ENCODE assay signal across 11 cellular contexts in the genomic region with DNA sequence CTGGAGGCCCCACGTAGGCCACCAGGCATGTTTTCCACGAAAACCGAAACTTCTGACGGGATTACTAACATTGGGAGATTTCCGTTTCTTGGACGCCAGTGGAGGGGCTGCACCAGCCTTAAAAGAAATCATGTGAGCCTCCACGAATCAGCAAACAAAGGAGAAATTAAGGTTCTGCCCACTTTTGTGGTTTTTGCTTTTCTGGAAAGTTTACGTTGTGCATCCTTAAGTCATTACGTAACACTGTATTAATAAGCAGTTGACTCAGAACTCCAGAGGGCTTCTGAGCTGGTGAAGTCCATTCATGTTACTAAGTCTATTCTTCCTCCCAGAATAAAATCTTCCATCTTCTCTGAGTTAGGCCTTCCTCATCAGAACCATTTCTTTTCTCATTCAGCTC.
A peak's percentile ranks its signal among the peaks of the same experiment; 100 is the strongest.
DNase-seq lines count a peak whose midpoint lies in the region; ATAC-seq lines count a peak whose summit lies in the region.
"Had no signal": no experiment of that assay in that cellular context is flagged by ENCODE, and none has a peak within 500 bp of the region (broad histone marks: within the 10 kb centered on the region; RNA-seq: fewer than 3 reads in every experiment).

No MANE protein-coding gene starts in this region.

- intact Hi-C loops in sciatic nerve (cut with DNase I), result no loop called here

- ATAC-seq in sciatic nerve, result no peak
- no peak for ATAC-seq in HG02973 (IDR thresholded peaks at IDR 0.05; ENCODE audit: unreplicated experiment)
- ATAC-seq: body of pancreas had no signal

- H3K27ac ChIP-seq in caudate nucleus (ENCODE audit: low read depth, low read length), result no peak overlapping the region
- H3K27ac ChIP-seq: body of pancreas had no signal

- DNase-seq in H4 (ENCODE audit: low spot score) (peak; percentile 98), RPMI7951 (ENCODE audit: low read depth) (peak; percentile 94), fibroblast of peridontal ligament (ENCODE audit: extremely low read depth) (peak; percentile 99), smooth muscle cell of the brain vasculature (ENCODE audit: low read depth, low spot score) (peak; percentile 72), sciatic nerve (ENCODE audit: low spot score) (no peak), mucosa of gallbladder (ENCODE audit: low spot score) (no peak), caudate nucleus (lab: John Stamatoyannopoulos, UW) (no peak)
- DNase-seq: body of pancreas, NCI-H1092 treated with DMSO at 0.1 percent for 48 hours, SHP77 had no signal

Comparison
In these comparisons a context has a peak if more than half of its experiments do, and no peak if none do; other contexts are left out.
1. DNase-seq: peak in H4 (single experiment), RPMI7951 (single experiment), fibroblast of peridontal ligament (single experiment) and smooth muscle cell of the brain vasculature (single experiment); none in sciatic nerve (single experiment), mucosa of gallbladder (single experiment) and caudate nucleus (0 of 61).